9 cellular contexts compared by ENCODE assay signal in the genomic region with DNA sequence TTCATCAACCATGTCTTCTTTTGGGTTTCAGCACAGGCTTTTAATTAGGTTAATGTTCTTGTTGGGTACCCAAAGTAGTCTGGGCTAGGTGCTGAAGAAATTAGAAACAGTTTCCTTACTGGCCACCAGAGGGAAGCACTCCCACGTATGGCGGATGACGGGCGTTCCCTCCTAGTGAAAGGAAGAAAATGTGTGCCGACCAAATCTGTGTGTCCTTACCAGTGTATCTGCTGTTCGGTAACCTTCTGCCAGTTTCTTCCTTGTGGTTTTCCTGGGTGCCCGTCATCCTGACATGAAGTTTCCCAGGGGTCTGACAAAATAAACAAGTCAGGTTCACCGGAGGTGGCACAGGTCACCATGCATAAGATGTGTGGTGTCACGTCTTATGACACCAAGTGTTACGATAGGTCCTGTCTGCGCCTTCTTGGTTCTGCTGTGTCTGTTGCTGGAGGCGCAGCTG. TPM values are rescaled to one million over a fixed set of nuclear protein-coding genes. Genes with fewer than 3 reads are reported as not detected.
DNase-seq lines count a peak whose midpoint lies in the region; ATAC-seq, FAIRE-seq and TF ChIP-seq lines count a peak whose summit lies in the region.
"Had no signal": no experiment of that assay in that cellular context is flagged by ENCODE, and none has a peak within 500 bp of the region (broad histone marks: within the 10 kb centered on the region; RNA-seq: fewer than 3 reads in every experiment).

No MANE protein-coding gene starts in this region.

- peaks cover 33% of the 10 kb centered on the region for H3K36me3 Mint-ChIP-seq in activated CD4-positive, alpha-beta T cell treated with anti-CD3 and anti-CD28 coated beads, Interleukin-2, amount 10 ng/mL, durations not matched to agents 7 days and 5 days (ENCODE audit: low read depth)

- POLR2A ChIA-PET in activated CD4-positive, alpha-beta T cell treated with anti-CD3 and anti-CD28 coated beads, Interleukin-2, amount 10 ng/mL, durations not matched to agents 7 days and 5 days (lab: Charles Lee), result no interaction called here

- H3K4me1 Mint-ChIP-seq in activated CD4-positive, alpha-beta T cell treated with anti-CD3 and anti-CD28 coated beads, Interleukin-2, amount 10 ng/mL, durations not matched to agents 7 days and 5 days, result peaks cover 12% of the 10 kb centered on the region

- CTCF ChIA-PET in activated CD4-positive, alpha-beta T cell treated with anti-CD3 and anti-CD28 coated beads, Interleukin-2, amount 10 ng/mL, durations not matched to agents 7 days and 5 days (lab: Charles Lee), result interaction anchor here (1.6 to 1.9 kb wide), 3 partner anchors 51 to 59 kb away, joined by 4 to 10 read pairs (median 8); no protein-coding TSS in a partner anchor

- no peaks in the 10 kb centered on the region for H3K27me3 Mint-ChIP-seq in activated CD4-positive, alpha-beta T cell treated with anti-CD3 and anti-CD28 coated beads, Interleukin-2, amount 10 ng/mL, durations not matched to agents 7 days and 5 days

- no peak overlapping the region for H3K4me3 Mint-ChIP-seq in activated CD4-positive, alpha-beta T cell treated with anti-CD3 and anti-CD28 coated beads, Interleukin-2, amount 10 ng/mL, durations not matched to agents 7 days and 5 days

- H3K27ac Mint-ChIP-seq in activated CD4-positive, alpha-beta T cell treated with anti-CD3 and anti-CD28 coated beads, Interleukin-2, amount 10 ng/mL, durations not matched to agents 7 days and 5 days, result no peak overlapping the region

- ATAC-seq in HG02884 (IDR thresholded peaks at IDR 0.05; ENCODE audit: unreplicated experiment), result no peak

- TF ChIP-seq CTCF in D721Med (IDR thresholded peaks at IDR 0.05; ENCODE audit: insufficient read depth, missing control alignments) (peak; percentile 65), HFF-Myc (IDR thresholded peaks at IDR 0.05; ENCODE audit: low read depth, low read length, missing control alignments) (peak; percentile 87)

- H3K9me3 Mint-ChIP-seq in activated CD4-positive, alpha-beta T cell treated with anti-CD3 and anti-CD28 coated beads, Interleukin-2, amount 10 ng/mL, durations not matched to agents 7 days and 5 days, result no peaks in the 10 kb centered on the region

- no peak overlapping the region for H3K4me3 ChIP-seq in HFF-Myc (replicated peaks; ENCODE audit: low read depth, low read length)
- H3K4me3 ChIP-seq: SJSA1 had no signal

- no peak for FAIRE-seq in D721Med (lab: Jason Lieb, UNC)

- peak; percentile 60 for DNase-seq in D721Med (ENCODE audit: insufficient read length, low spot score)
- DNase-seq in HFF-Myc (ENCODE audit: extremely low read depth, low read depth), result peak; percentile 48
- DNase-seq in NCI-H524 treated with DMSO at 0.1 percent for 48 hours (lab: John Stamatoyannopoulos, UW), result peak; percentile 5
- peak; percentile 70 for DNase-seq in activated CD4-positive, alpha-beta T cell treated with anti-CD3 and anti-CD28 coated beads, Interleukin-2, amount 10 ng/mL, durations not matched to agents 7 days and 5 days
- DNase-seq in dedifferentiated amniotic fluid mesenchymal stem cell (ENCODE audit: extremely low spot score), result peak; percentile 69
- DNase-seq in medulla oblongata (ENCODE audit: extremely low spot score), result peak; percentile 64
- DNase-seq in stimulated activated CD8-positive, alpha-beta memory T cell treated with anti-CD3 and anti-CD28 coated beads, Interleukin-2, amount 100 ng/mL, for 1 hour (ENCODE audit: low read depth in 2 of 2), result peak; percentile 21 to 25

RNA-seq across cellular contexts. Expression of a gene that starts 6.0 kb away (rescaled TPM):
- under 1 TPM in 1 of 2 experiments, not detected in 1; 0.27 TPM for total RNA-seq in activated CD4-positive, alpha-beta T cell treated with anti-CD3 and anti-CD28 coated beads, Interleukin-2, amount 10 ng/mL, durations not matched to agents 7 days and 5 days
- total RNA-seq: SJSA1 had no signal

RNA-seq across cellular contexts. Expression of a gene that starts 45.0 kb away (rescaled TPM):
- 10 to 100 TPM; 14.7 to 14.9 TPM for total RNA-seq in activated CD4-positive, alpha-beta T cell treated with anti-CD3 and anti-CD28 coated beads, Interleukin-2, amount 10 ng/mL, durations not matched to agents 7 days and 5 days

Comparison
In these comparisons a context has a peak if more than half of its experiments do, and no peak if none do; other contexts are left out.
1. DNase-seq: peak in every context shown above with its lines; median percentile 70 in activated CD4-positive, alpha-beta T cell treated with anti-CD3 and anti-CD28 coated beads, Interleukin-2, amount 10 ng/mL, durations not matched to agents 7 days and 5 days; 69 in dedifferentiated amniotic fluid mesenchymal stem cell; 64 in medulla oblongata; 60 in D721Med; 48 in HFF-Myc; 23 in stimulated activated CD8-positive, alpha-beta memory T cell treated with anti-CD3 and anti-CD28 coated beads, Interleukin-2, amount 100 ng/mL, for 1 hour; 5 in NCI-H524 treated with DMSO at 0.1 percent for 48 hours.